ENCODE assay signal across 19 cellular contexts in genomic region chr6:3417473-3417872, GRCh38.
"Had no signal": no experiment of that assay in that cellular context is flagged by ENCODE, and none has a peak within 500 bp of the region (broad histone marks: within the 10 kb centered on the region; RNA-seq: fewer than 3 reads in every experiment).

No MANE protein-coding gene starts in this region.

- H3K9me3 ChIP-seq: neutrophil, right atrium auricular region, sigmoid colon, thoracic aorta, upper lobe of left lung, vagina had no signal

- H3K4me3 ChIP-seq: hepatocyte, lung, right atrium auricular region, sigmoid colon, skin epidermis, thoracic aorta, upper lobe of left lung, vagina had no signal

- H3K27me3 ChIP-seq: foreskin keratinocyte, hepatocyte, right atrium auricular region, sigmoid colon, upper lobe of left lung, vagina had no signal

- ATAC-seq: effector memory CD8-positive, alpha-beta T cell; foreskin keratinocyte; left colon; left ventricle myocardium superior; naive thymus-derived CD4-positive, alpha-beta T cell; stimulated activated naive B cell treated with anti-CD40 and anti-IgM and Interleukin-4, amounts not matched to agents 10 μg/mL and 1 μg/mL and 100 μg/mL, for 72 hours; stimulated activated naive CD8-positive, alpha-beta T cell treated with anti-CD3 and anti-CD28 coated beads, Interleukin-15, amount 100 ng/mL, for 72 hours had no signal

- H3K36me3 ChIP-seq: neutrophil, right atrium auricular region, thoracic aorta, upper lobe of left lung, vagina had no signal

- H3K27ac ChIP-seq: foreskin keratinocyte, neutrophil, right atrium auricular region, sigmoid colon, thoracic aorta, vagina had no signal

- H3K4me2 ChIP-seq: hepatocyte had no signal

- DNase-seq: effector memory CD8-positive, alpha-beta T cell; foreskin keratinocyte; left colon; left ventricle myocardium superior; naive thymus-derived CD4-positive, alpha-beta T cell; nephron progenitor cell; sigmoid colon; stimulated activated CD4-positive, alpha-beta T cell treated with anti-CD3 and anti-CD28 coated beads, Interleukin-2, amount 100 ng/mL, for 24 hours; stimulated activated CD4-positive, alpha-beta T cell treated with anti-CD3 and anti-CD28 coated beads, Interleukin-4, amount 100 ng/mL, for 4 hours; stimulated activated naive B cell treated with anti-CD40 and anti-IgM and Interleukin-4, amounts not matched to agents 10 μg/mL and 1 μg/mL and 100 μg/mL, for 72 hours; stimulated activated naive CD8-positive, alpha-beta T cell treated with anti-CD3 and anti-CD28 coated beads, Interleukin-15, amount 100 ng/mL, for 72 hours had no signal

- H3K4me1 ChIP-seq: right atrium auricular region had no signal
